Comparison of ENCODE assay signal across 8 cellular contexts in the genomic region with DNA sequence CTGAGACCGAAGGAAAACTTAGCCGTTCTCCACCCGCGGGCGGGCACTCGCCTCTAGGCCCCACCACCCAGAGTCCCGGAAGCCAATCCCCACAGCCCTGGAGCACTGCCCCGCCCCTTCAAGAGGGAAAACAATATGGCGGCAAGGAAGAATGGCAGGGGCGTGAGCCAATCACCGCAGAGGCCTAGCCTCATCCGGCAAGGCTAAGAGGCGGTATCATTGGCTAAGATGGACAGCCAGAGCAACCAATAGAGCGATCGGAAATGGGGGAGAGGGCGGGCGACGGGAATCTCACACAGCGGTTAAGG. TPM values are rescaled to one million over a fixed set of nuclear protein-coding genes. Genes with fewer than 3 reads are reported as not detected.
DNase-seq lines count a peak whose midpoint lies in the region; ATAC-seq lines count a peak whose summit lies in the region.

No MANE protein-coding gene starts in this region.

- H3K4me1 ChIP-seq in BLaER1 treated with 17β-estradiol and CSF1 and Interleukin-3, amounts not matched to agents 10 nM and 100 nM, result peaks cover 37 to 63% (median 49%) of the 10 kb centered on the region in 10 experiments

- H3K27ac Mint-ChIP-seq in activated CD4-positive, alpha-beta T cell treated with anti-CD3 and anti-CD28 coated beads, Interleukin-2, amount 10 ng/mL, durations not matched to agents 24 days and 14 days, result no peak overlapping the region

- no peaks in the 10 kb centered on the region for H3K9me3 ChIP-seq in BLaER1 treated with 17β-estradiol and CSF1 and Interleukin-3, amounts not matched to agents 10 nM and 100 nM (replicated peaks in 1 of 11)

- H3K36me3 Mint-ChIP-seq in activated CD4-positive, alpha-beta T cell treated with anti-CD3 and anti-CD28 coated beads, Interleukin-2, amount 10 ng/mL, durations not matched to agents 24 days and 14 days (ENCODE audit: low read depth), result peaks cover 21% of the 10 kb centered on the region

- H3K4me1 Mint-ChIP-seq in activated CD4-positive, alpha-beta T cell treated with anti-CD3 and anti-CD28 coated beads, Interleukin-2, amount 10 ng/mL, durations not matched to agents 24 days and 14 days, result peaks cover 24% of the 10 kb centered on the region

- H3K4me3 ChIP-seq in BLaER1 treated with 17β-estradiol and CSF1 and Interleukin-3, amounts not matched to agents 10 nM and 100 nM, result peak overlapping the region; percentile 79 to 93 (median 84)

- H3K36me3 ChIP-seq in BLaER1 treated with 17β-estradiol and CSF1 and Interleukin-3, amounts not matched to agents 10 nM and 100 nM, result peaks cover 4 to 37% (median 16%) of the 10 kb centered on the region in 11 experiments; a peak in 14 of 22 replicates

- H3K4me2 ChIP-seq in BLaER1 treated with 17β-estradiol and CSF1 and Interleukin-3, amounts not matched to agents 10 nM and 100 nM, result peak overlapping the region; percentile 84 to 97 (median 91); a peak in 20 of 22 replicates

- no peaks in the 10 kb centered on the region for H3K9me3 Mint-ChIP-seq in activated CD4-positive, alpha-beta T cell treated with anti-CD3 and anti-CD28 coated beads, Interleukin-2, amount 10 ng/mL, durations not matched to agents 24 days and 14 days

- ATAC-seq in GM19372 (IDR thresholded peaks at IDR 0.05; ENCODE audit: low read depth, unreplicated experiment), result peak; percentile 64
- peak; percentile 61 for ATAC-seq in HG03469 (IDR thresholded peaks at IDR 0.05; ENCODE audit: unreplicated experiment)
- peak; percentile 76 for ATAC-seq in left lobe of liver

- no peaks in the 10 kb centered on the region for H3K27me3 ChIP-seq in BLaER1 treated with 17β-estradiol and CSF1 and Interleukin-3, amounts not matched to agents 10 nM and 100 nM

- peak overlapping the region; percentile 85 to 93 (median 88) for H3K9ac ChIP-seq in BLaER1 treated with 17β-estradiol and CSF1 and Interleukin-3, amounts not matched to agents 10 nM and 100 nM

- intact Hi-C loops in activated CD4-positive, alpha-beta T cell treated with anti-CD3 and anti-CD28 coated beads, Interleukin-2, amount 10 ng/mL, durations not matched to agents 24 days and 14 days (cut with micrococcal nuclease), result loop anchor here (1.0 to 10.0 kb wide), 20 partner anchors 41 to 1440 kb away; a partner anchor contains a TSS

- no peaks in the 10 kb centered on the region for H3K27me3 Mint-ChIP-seq in activated CD4-positive, alpha-beta T cell treated with anti-CD3 and anti-CD28 coated beads, Interleukin-2, amount 10 ng/mL, durations not matched to agents 24 days and 14 days

- DNase-seq in NCI-H526 (lab: John Stamatoyannopoulos, UW) (peak; percentile 94 to 97), dermis blood vessel endothelial cell (peak; percentile 100), left lobe of liver (ENCODE audit: low spot score) (peak; percentile 100)
- peak; percentile 100 for DNase-seq in activated CD4-positive, alpha-beta T cell treated with anti-CD3 and anti-CD28 coated beads, Interleukin-2, amount 10 ng/mL, durations not matched to agents 24 days and 14 days
- peak; percentile 98 for DNase-seq in stimulated activated CD4-positive, alpha-beta T cell treated with anti-CD3 and anti-CD28 coated beads, Interleukin-2, amount 100 ng/mL, for 24 hours

- H3K4me3 Mint-ChIP-seq in activated CD4-positive, alpha-beta T cell treated with anti-CD3 and anti-CD28 coated beads, Interleukin-2, amount 10 ng/mL, durations not matched to agents 24 days and 14 days, result no peak overlapping the region

- H3K27ac ChIP-seq in BLaER1 treated with 17β-estradiol and CSF1 and Interleukin-3, amounts not matched to agents 10 nM and 100 nM, result peak overlapping the region; percentile 76 to 90 (median 86)

- H4K20me1 ChIP-seq in BLaER1 treated with 17β-estradiol and CSF1 and Interleukin-3, amounts not matched to agents 10 nM and 100 nM, result peaks cover 60 to 76% (median 71%) of the 10 kb centered on the region in 11 experiments

RNA-seq across cellular contexts. Expression of a gene that starts 0.5 kb away (rescaled TPM):
- 60.9 and 64.8 TPM in 2 replicates for total RNA-seq in activated CD4-positive, alpha-beta T cell treated with anti-CD3 and anti-CD28 coated beads, Interleukin-2, amount 10 ng/mL, durations not matched to agents 24 days and 14 days
- total RNA-seq in dermis blood vessel endothelial cell (154 and 244 TPM in 2 replicates), left lobe of liver (25.5 TPM)

RNA-seq across cellular contexts. Expression of a gene that starts 1.8 kb away (rescaled TPM):
- 8.4 and 9.9 TPM in 2 replicates for total RNA-seq in activated CD4-positive, alpha-beta T cell treated with anti-CD3 and anti-CD28 coated beads, Interleukin-2, amount 10 ng/mL, durations not matched to agents 24 days and 14 days
- total RNA-seq in dermis blood vessel endothelial cell (3.1 and 9.7 TPM in 2 replicates), left lobe of liver (6.8 TPM)

RNA-seq across cellular contexts. Expression of a gene that starts 50.6 kb away (rescaled TPM):
- total RNA-seq in activated CD4-positive, alpha-beta T cell treated with anti-CD3 and anti-CD28 coated beads, Interleukin-2, amount 10 ng/mL, durations not matched to agents 24 days and 14 days, result 0.33 and 0.52 TPM in 2 replicates
- total RNA-seq in dermis blood vessel endothelial cell, result 0.05 TPM in 1 of 2 replicates, not detected in the other
- total RNA-seq in left lobe of liver, result not detected

Comparison
In these comparisons a context has a peak if more than half of its experiments do, and no peak if none do; other contexts are left out.
1. Peak in every context shown above with its lines: DNase-seq, ATAC-seq, H3K4me3 ChIP-seq and H3K27ac ChIP-seq.